ENCODE assay signal across 1 cellular context in the genomic region with DNA sequence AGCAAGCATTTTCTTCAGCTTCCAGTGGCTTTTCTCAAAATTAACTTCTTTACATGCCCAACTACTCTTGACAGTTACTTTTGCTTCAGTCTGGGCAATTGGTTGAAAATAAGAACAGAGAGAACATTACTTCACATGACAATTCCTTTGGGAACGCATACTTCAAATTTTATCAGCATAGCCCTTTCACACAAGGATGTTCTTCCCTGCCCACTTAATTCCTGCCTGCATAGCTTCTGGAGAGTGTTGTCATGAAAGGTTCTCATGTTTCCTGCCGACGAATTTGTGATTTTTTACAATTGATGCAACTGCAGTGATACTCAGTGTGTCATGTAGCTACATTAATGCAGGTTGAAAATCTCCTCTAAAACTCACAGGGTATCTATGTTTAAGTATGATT.
TF ChIP-seq lines count a peak whose summit lies in the region.

No MANE protein-coding gene starts in this region.

TF ChIP-seq in SK-N-SH, 30 proteins besides CTCF, POLR2A, EP300 and RAD21:
- TF ChIP-seq, protein P1, sequence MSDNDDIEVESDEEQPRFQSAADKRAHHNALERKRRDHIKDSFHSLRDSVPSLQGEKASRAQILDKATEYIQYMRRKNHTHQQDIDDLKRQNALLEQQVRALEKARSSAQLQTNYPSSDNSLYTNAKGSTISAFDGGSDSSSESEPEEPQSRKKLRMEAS (IDR thresholded peaks at IDR 0.05; ENCODE audit: low read depth), result no peak
- TF ChIP-seq FOXM1 (IDR thresholded peaks at IDR 0.05; ENCODE audit: low read depth) (no peak), FOSL2 (IDR thresholded peaks at IDR 0.05; ENCODE audit: borderline replicate concordance, low read depth) (no peak), GATA2 (CRISPR knock-in tag; IDR thresholded peaks at IDR 0.05) (no peak), FOXJ3 (CRISPR knock-in tag; IDR thresholded peaks at IDR 0.05) (no peak), TAF1 (IDR thresholded peaks at IDR 0.05; ENCODE audit: borderline replicate concordance, low read depth, low read length) (no peak), ELF1 (IDR thresholded peaks at IDR 0.05) (no peak), TCF12 (IDR thresholded peaks at IDR 0.05) (no peak), RCOR1 (IDR thresholded peaks at IDR 0.05; ENCODE audit: low read length) (no peak)
- TF ChIP-seq, protein P2, sequence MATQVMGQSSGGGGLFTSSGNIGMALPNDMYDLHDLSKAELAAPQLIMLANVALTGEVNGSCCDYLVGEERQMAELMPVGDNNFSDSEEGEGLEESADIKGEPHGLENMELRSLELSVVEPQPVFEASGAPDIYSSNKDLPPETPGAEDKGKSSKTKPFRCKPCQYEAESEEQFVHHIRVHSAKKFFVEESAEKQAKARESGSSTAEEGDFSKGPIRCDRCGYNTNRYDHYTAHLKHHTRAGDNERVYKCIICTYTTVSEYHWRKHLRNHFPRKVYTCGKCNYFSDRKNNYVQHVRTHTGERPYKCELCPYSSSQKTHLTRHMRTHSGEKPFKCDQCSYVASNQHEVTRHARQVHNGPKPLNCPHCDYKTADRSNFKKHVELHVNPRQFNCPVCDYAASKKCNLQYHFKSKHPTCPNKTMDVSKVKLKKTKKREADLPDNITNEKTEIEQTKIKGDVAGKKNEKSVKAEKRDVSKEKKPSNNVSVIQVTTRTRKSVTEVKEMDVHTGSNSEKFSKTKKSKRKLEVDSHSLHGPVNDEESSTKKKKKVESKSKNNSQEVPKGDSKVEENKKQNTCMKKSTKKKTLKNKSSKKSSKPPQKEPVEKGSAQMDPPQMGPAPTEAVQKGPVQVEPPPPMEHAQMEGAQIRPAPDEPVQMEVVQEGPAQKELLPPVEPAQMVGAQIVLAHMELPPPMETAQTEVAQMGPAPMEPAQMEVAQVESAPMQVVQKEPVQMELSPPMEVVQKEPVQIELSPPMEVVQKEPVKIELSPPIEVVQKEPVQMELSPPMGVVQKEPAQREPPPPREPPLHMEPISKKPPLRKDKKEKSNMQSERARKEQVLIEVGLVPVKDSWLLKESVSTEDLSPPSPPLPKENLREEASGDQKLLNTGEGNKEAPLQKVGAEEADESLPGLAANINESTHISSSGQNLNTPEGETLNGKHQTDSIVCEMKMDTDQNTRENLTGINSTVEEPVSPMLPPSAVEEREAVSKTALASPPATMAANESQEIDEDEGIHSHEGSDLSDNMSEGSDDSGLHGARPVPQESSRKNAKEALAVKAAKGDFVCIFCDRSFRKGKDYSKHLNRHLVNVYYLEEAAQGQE (IDR thresholded peaks at IDR 0.05; ENCODE audit: low read depth, low read length), result no peak
- TF ChIP-seq, protein P3, sequence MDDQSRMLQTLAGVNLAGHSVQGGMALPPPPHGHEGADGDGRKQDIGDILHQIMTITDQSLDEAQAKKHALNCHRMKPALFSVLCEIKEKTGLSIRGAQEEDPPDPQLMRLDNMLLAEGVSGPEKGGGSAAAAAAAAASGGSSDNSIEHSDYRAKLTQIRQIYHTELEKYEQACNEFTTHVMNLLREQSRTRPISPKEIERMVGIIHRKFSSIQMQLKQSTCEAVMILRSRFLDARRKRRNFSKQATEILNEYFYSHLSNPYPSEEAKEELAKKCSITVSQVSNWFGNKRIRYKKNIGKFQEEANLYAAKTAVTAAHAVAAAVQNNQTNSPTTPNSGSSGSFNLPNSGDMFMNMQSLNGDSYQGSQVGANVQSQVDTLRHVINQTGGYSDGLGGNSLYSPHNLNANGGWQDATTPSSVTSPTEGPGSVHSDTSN (IDR thresholded peaks at IDR 0.05), result no peak
